ENCODE assay signal across 1 cellular context in the genomic region with DNA sequence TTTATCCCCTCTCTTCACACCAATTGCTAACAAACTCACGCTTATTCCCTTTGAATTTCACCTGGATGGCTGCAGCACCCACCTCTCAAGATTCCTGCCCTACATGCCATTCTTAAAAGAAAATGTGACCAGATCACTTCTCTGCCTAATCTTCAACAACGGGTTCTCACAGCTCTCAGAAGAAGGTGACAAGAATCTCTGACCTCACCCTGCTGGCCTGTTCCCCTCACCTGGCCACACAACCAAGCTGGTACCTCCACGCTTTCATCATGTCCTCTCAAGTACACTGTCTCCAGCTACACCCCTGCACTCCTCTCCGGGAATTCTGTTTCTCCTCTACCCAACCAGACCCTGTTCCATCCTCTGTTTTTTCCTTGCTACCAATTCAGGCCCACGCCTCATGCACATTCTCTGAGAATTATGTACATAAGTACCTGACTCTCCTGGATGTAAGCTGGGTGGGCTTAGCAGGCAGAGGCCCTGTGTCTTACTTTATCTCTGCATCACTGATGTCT.
A peak's percentile ranks its signal among the peaks of the same experiment; 100 is the strongest.
TF ChIP-seq lines count a peak whose summit lies in the region.

No MANE protein-coding gene starts in this region.

TF ChIP-seq in GM12878, 131 proteins besides CTCF, POLR2A, EP300 and RAD21:
- TF ChIP-seq RBBP5 (conservative IDR thresholded peaks at IDR 0.05), result no peak
- no peak for TF ChIP-seq CBX3 (IDR thresholded peaks at IDR 0.05; ENCODE audit: borderline replicate concordance, low read depth)
- peak; percentile 33; the same call in 1 of the 2 replicates for TF ChIP-seq POLR2AphosphoS5 (IDR thresholded peaks at IDR 0.05; ENCODE audit: low read length)
- TF ChIP-seq MYB (IDR thresholded peaks at IDR 0.05; ENCODE audit: borderline replicate concordance, low read depth, low read length), result no peak
- TF ChIP-seq EZH2 (IDR thresholded peaks at IDR 0.05; ENCODE audit: borderline replicate concordance, control insufficient read depth, low read depth, low read length), result no peak
- no peak for TF ChIP-seq CEBPB (IDR thresholded peaks at IDR 0.05; ENCODE audit: borderline replicate concordance in 1 of 2, low read depth in 2 of 2, low read length in 2 of 2)
